ENCODE assay signal across 17 cellular contexts in the genomic region with DNA sequence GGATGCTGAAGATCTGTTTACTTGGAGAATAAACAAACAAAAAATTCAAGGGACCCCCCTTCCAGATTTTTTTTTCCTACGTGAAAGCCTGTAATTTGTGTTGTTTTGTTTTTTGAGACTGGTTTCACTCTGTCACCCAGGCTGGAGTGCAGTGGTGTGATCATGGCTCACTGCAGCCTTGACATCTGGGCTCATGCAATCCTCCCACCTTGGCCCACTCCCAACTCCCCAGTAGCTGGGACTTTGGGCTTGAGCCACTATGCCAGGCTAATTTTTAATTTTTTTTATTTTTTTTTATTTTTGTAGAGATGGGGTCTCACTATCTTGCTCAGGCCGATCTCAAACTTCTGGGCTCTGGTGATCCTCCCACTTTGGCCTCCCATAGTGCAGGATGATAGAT. TPM values are rescaled to one million over a fixed set of nuclear protein-coding genes. Genes with fewer than 3 reads are reported as not detected.
"Had no signal": no experiment of that assay in that cellular context is flagged by ENCODE, and none has a peak within 500 bp of the region (broad histone marks: within the 10 kb centered on the region; RNA-seq: fewer than 3 reads in every experiment).

No MANE protein-coding gene starts in this region.

- H3K27ac ChIP-seq: ascending aorta, neural progenitor cell had no signal

- H3K4me3 ChIP-seq: neural progenitor cell had no signal

- H3K36me3 ChIP-seq: ascending aorta, neural progenitor cell had no signal

- ATAC-seq: activated naive CD8-positive, alpha-beta T cell treated with anti-CD3 and anti-CD28 coated beads, Interleukin-2, amount 50 U/mL, for 24 hours; activated T-helper 17 cell treated with anti-CD3 and anti-CD28 coated beads, Interleukin-2, amount 50 U/mL, for 72 hours; esophagus mucosa; SK-N-SH treated with all-trans-retinoic acid at 6 μM for 48 hours; stimulated activated naive B cell treated with anti-CD40 and anti-IgM and Interleukin-4, amounts not matched to agents 10 μg/mL and 1 μg/mL and 100 μg/mL, for 72 hours had no signal

- DNase-seq: activated CD4-positive, CD25-positive, alpha-beta regulatory T cell treated with anti-CD3 and anti-CD28 coated beads, Interleukin-2, amount 50 U/mL, for 72 hours; activated naive CD4-positive, alpha-beta T cell treated with Interleukin-2 at 50 U/mL for 16 hours; activated naive CD8-positive, alpha-beta T cell treated with anti-CD3 and anti-CD28 coated beads, Interleukin-2, amount 50 U/mL, for 24 hours; activated T-cell treated with anti-CD3 and anti-CD28 coated beads for 4 hours; glutamatergic neuron; naive B cell; stimulated activated CD4-positive, alpha-beta T cell treated with anti-CD3 and anti-CD28 coated beads, Interleukin-4, amount 100 ng/mL, for 1 hour; stimulated activated naive B cell treated with anti-CD40 and anti-IgM and Interleukin-4, amounts not matched to agents 10 μg/mL and 1 μg/mL and 100 μg/mL, for 72 hours; T-helper 1 cell; T1000 had no signal

- H3K9me3 ChIP-seq: ascending aorta had no signal

- H3K27me3 ChIP-seq: ascending aorta, neural progenitor cell had no signal

- FAIRE-seq: endometrium had no signal

- H3K4me1 ChIP-seq: ascending aorta, neural progenitor cell had no signal

RNA-seq across cellular contexts. Expression of gene MRC1, which starts 2.3 kb away (rescaled TPM):
- total RNA-seq: osteocyte had no signal

RNA-seq across cellular contexts. Expression of gene TMEM236, which starts 59.5 kb away (rescaled TPM):
- total RNA-seq: ascending aorta had no signal
